ENCODE assay signal across 28 cellular contexts in the genomic region with DNA sequence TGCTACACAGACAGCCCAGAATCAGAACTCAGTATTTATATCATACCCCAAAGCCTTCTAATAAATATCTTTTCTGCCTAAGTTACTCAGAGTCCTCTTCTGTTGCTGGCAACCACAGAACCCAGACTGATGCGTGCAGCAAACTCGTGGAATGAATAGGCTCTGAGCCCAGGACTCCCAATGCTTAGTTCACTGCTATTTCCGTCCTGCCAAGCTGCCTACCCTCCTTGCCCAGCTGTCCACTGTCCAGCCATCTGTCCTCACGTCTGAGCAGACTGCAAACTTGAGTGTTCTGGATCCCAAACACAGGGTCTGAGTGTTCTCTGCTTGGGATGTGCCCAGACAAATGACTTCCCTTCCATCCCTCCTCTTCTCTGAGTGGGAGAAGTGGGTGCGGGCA. TPM values are rescaled to one million over a fixed set of nuclear protein-coding genes. Genes with fewer than 3 reads are reported as not detected.
DNase-seq lines count a peak whose midpoint lies in the region; ATAC-seq and TF ChIP-seq lines count a peak whose summit lies in the region.
"Had no signal": no experiment of that assay in that cellular context is flagged by ENCODE, and none has a peak within 500 bp of the region (broad histone marks: within the 10 kb centered on the region; RNA-seq: fewer than 3 reads in every experiment).

No MANE protein-coding gene starts in this region.

- H3K27ac ChIP-seq in thyroid gland, result no peak overlapping the region
- H3K27ac ChIP-seq: coronary artery, left lung, SJCRH30, stomach had no signal

- no peak overlapping the region for H3K4me3 ChIP-seq in thyroid gland (replicated peaks in 1 of 3)
- H3K4me3 ChIP-seq: coronary artery, left lung, SJCRH30, stomach had no signal

- no peak for ATAC-seq in GM21390 (IDR thresholded peaks at IDR 0.05; ENCODE audit: unreplicated experiment)
- ATAC-seq: activated CD4-positive, CD25-positive, alpha-beta regulatory T cell treated with anti-CD3 and anti-CD28 coated beads, Interleukin-2, amount 50 U/mL, for 24 hours; activated naive CD4-positive, alpha-beta T cell treated with anti-CD3 and anti-CD28 coated beads, Interleukin-2, amount 50 U/mL, for 72 hours; effector memory CD8-positive, alpha-beta T cell; left lung had no signal

- no peaks in the 10 kb centered on the region for H3K4me1 ChIP-seq in thyroid gland
- H3K4me1 ChIP-seq: left lung, stomach had no signal

- CTCF ChIA-PET in GM10248 (lab: Yijun Ruan, JAX), result interaction anchor here (28.1 kb wide), 1 partner anchor 46 kb away, joined by 361 read pairs; the partner anchor contains the start of gene IGSF22

- POLR2A ChIA-PET in GM10248 (lab: Yijun Ruan, JAX), result no interaction called here

- H3K9me3 ChIP-seq in thyroid gland, result no peaks in the 10 kb centered on the region
- H3K9me3 ChIP-seq: left lung, SJCRH30, stomach had no signal

- no peak for TF ChIP-seq CTCF in thyroid gland (IDR thresholded peaks at IDR 0.05)
- TF ChIP-seq CTCF in GM10248 (IDR thresholded peaks at IDR 0.05; ENCODE audit: control extremely low read depth, extremely low read depth, low read depth, missing control alignments), result no peak

- no peaks in the 10 kb centered on the region for H3K27me3 ChIP-seq in thyroid gland
- H3K27me3 ChIP-seq: SJCRH30 had no signal

- DNase-seq in EL (peak; percentile 23), LHCN-M2 (ENCODE audit: low read depth) (peak; percentile 36), fibroblast of gingiva (ENCODE audit: low read depth) (peak; percentile 33), pons (ENCODE audit: low spot score) (peak; percentile 20), thyroid gland (no peak), GM10248 (ENCODE audit: extremely low spot score) (no peak)
- DNase-seq: activated CD4-positive, alpha-beta T cell treated with anti-CD3 and anti-CD28 coated beads, Interleukin-2, amount 50 U/mL, for 48 hours; DND-41; effector memory CD8-positive, alpha-beta T cell; erythroblast; foreskin melanocyte; H9; left lung; mesenchymal stem cell; NCI-H1417; NCI-H2081; NCI-H2227 treated with DMSO at 0.1 percent for 48 hours; NCI-H774; SJCRH30; stomach had no signal

- TF ChIP-seq POLR2A in thyroid gland (IDR thresholded peaks at IDR 0.05), result no peak

- 77 to 78% methylated on average over 5 of the region's 5 CpGs for WGBS in thyroid gland, 2 donors

- intact Hi-C loops in thyroid gland (cut with DNase I), result no loop called here

- H3K36me3 ChIP-seq in thyroid gland, result no peaks in the 10 kb centered on the region
- H3K36me3 ChIP-seq: left lung, SJCRH30, stomach had no signal

RNA-seq across cellular contexts. Expression of gene PTPN5, which starts 19.4 kb away (rescaled TPM):
- total RNA-seq in LHCN-M2 (2014; rRNA removed) (not detected in 2 replicates), thyroid gland (1 to 10 TPM in 1 of 4 donors, under 1 TPM in 2, not detected in 1; 0.44 to 1.1 (median 0.56) TPM)
- polyA plus RNA-seq in LHCN-M2 (2012), result not detected
- total RNA-seq: activated naive CD4-positive, alpha-beta T cell treated with anti-CD3 and anti-CD28 coated beads, Interleukin-2, amount 50 U/mL, for 72 hours; M059J; pulmonary artery endothelial cell; SJCRH30 had no signal
- polyA plus RNA-seq: AG04450, CD14-positive monocyte had no signal

RNA-seq across cellular contexts. Expression of gene IGSF22, which starts 46.2 kb away (rescaled TPM):
- total RNA-seq in LHCN-M2 (2014; rRNA removed) (not detected in 2 replicates), thyroid gland (under 1 TPM in 3 of 4 donors, not detected in 1; 0.33 to 0.93 (median 0.78) TPM)
- polyA plus RNA-seq in LHCN-M2 (2012), result 0.26 TPM
- total RNA-seq: M059J, pulmonary artery endothelial cell had no signal
- polyA plus RNA-seq: AG04450, CD14-positive monocyte had no signal

Comparison
In these comparisons a context has a peak if more than half of its experiments do, and no peak if none do; other contexts are left out.
1. DNase-seq: peak in EL (single experiment), LHCN-M2 (single experiment), fibroblast of gingiva (single experiment) and pons (single experiment); none in thyroid gland (0 of 2) and GM10248 (single experiment).